Comparison of ENCODE assay signal across 9 cellular contexts in genomic region chr1:46547481-46548383, GRCh38. TPM values are rescaled to one million over a fixed set of nuclear protein-coding genes. Genes with fewer than 3 reads are reported as not detected.
DNase-seq lines count a peak whose midpoint lies in the region; ATAC-seq, FAIRE-seq and TF ChIP-seq lines count a peak whose summit lies in the region.
"Had no signal": no experiment of that assay in that cellular context is flagged by ENCODE, and none has a peak within 500 bp of the region (broad histone marks: within the 10 kb centered on the region; RNA-seq: fewer than 3 reads in every experiment).

No MANE protein-coding gene starts in this region.

- no peak overlapping the region for H3K4me3 ChIP-seq in CD8-positive, alpha-beta T cell (ENCODE audit: low read depth, low read length)
- peak overlapping the region in 1 of 4 donors; percentile 32 for H3K4me3 ChIP-seq in esophagus squamous epithelium

- DNase-seq in CD8-positive, alpha-beta T cell, result no peak
- DNase-seq in H54 (ENCODE audit: insufficient read length, low spot score) (no peak), SHP77 treated with DMSO at 0.1 percent for 48 hours (lab: John Stamatoyannopoulos, UW) (peak; percentile 14), esophagus squamous epithelium (lab: John Stamatoyannopoulos, UW) (no peak), progenitor cell of endocrine pancreas (ENCODE audit: low spot score, unreplicated experiment) (no peak)
- DNase-seq in activated effector memory CD4-positive, alpha-beta T cell treated with anti-CD3 and anti-CD28 coated beads, Interleukin-2, amount 50 U/mL, for 16 hours, result no peak

- ATAC-seq in CD8-positive, alpha-beta T cell, result no peak
- no peak for ATAC-seq in GM18517 (IDR thresholded peaks at IDR 0.05; ENCODE audit: unreplicated experiment)
- no peak for ATAC-seq in GM21723 (IDR thresholded peaks at IDR 0.05; ENCODE audit: unreplicated experiment)

- TF ChIP-seq CTCF in CD8-positive, alpha-beta T cell (IDR thresholded peaks at IDR 0.05), result peak; percentile 33
- peak in 4 of 6 experiments; percentile 28 to 54 (median 38) for TF ChIP-seq CTCF in esophagus squamous epithelium (IDR thresholded peaks at IDR 0.05)
- peak; percentile 45 for TF ChIP-seq CTCF in progenitor cell of endocrine pancreas (IDR thresholded peaks at IDR 0.05; ENCODE audit: unreplicated experiment)

- no peak overlapping the region for H3K27ac Mint-ChIP-seq in CD8-positive, alpha-beta T cell
- H3K27ac Mint-ChIP-seq in progenitor cell of endocrine pancreas, result no peak overlapping the region

- peak; percentile 80 for FAIRE-seq in H54 (lab: Jason Lieb, UNC)

- 36 to 83% methylated on average over 5 to 7 of the region's 22 CpGs for WGBS in esophagus squamous epithelium, 2 donors

- no peak overlapping the region for H3K27ac ChIP-seq in CD8-positive, alpha-beta T cell (ENCODE audit: low read depth, low read length)
- no peak overlapping the region for H3K27ac ChIP-seq in esophagus squamous epithelium

- H3K27me3 Mint-ChIP-seq in CD8-positive, alpha-beta T cell (ENCODE audit: low read depth), result peaks cover 41% of the 10 kb centered on the region
- peaks cover 74% of the 10 kb centered on the region for H3K27me3 Mint-ChIP-seq in progenitor cell of endocrine pancreas

- no peaks in the 10 kb centered on the region for H3K36me3 Mint-ChIP-seq in CD8-positive, alpha-beta T cell
- H3K36me3 Mint-ChIP-seq in progenitor cell of endocrine pancreas (ENCODE audit: insufficient read depth), result no peaks in the 10 kb centered on the region

- H3K4me1 ChIP-seq in CD8-positive, alpha-beta T cell (ENCODE audit: insufficient read depth, low read length), result peaks cover 13% of the 10 kb centered on the region
- peaks cover 0 to 25% (median 4%) of the 10 kb centered on the region in 3 donors for H3K4me1 ChIP-seq in esophagus squamous epithelium

- intact Hi-C loops in CD8-positive, alpha-beta T cell (cut with DNase I, micrococcal nuclease), result loop anchor here in 1 of 2 experiments (5.0 kb wide), 1 partner anchor 100 kb away; no protein-coding TSS in a partner anchor
- intact Hi-C loops in esophagus squamous epithelium (cut with DNase I), result no loop called here

- no peak overlapping the region for H3K4me3 Mint-ChIP-seq in CD8-positive, alpha-beta T cell
- H3K4me3 Mint-ChIP-seq in progenitor cell of endocrine pancreas (ENCODE audit: low read depth), result no peak overlapping the region

- H3K9me3 Mint-ChIP-seq in CD8-positive, alpha-beta T cell, result no peaks in the 10 kb centered on the region
- H3K9me3 Mint-ChIP-seq in progenitor cell of endocrine pancreas (ENCODE audit: low read depth), result no peaks in the 10 kb centered on the region

- POLR2A ChIA-PET in CD8-positive, alpha-beta T cell (lab: Charles Lee), result interaction anchor here (0.6 to 1.0 kb wide), 2 partner anchors 15 to 426 kb away, joined by 3 read pairs; no protein-coding TSS in a partner anchor

- CTCF ChIA-PET in CD8-positive, alpha-beta T cell (lab: Charles Lee), result interaction anchor here (1.2 to 2.7 kb wide), 9 partner anchors 10 to 178 kb away, joined by 3 to 17 read pairs (median 4); a partner anchor contains a TSS

- H3K36me3 ChIP-seq in CD8-positive, alpha-beta T cell (ENCODE audit: insufficient read depth, low read length), result no peaks in the 10 kb centered on the region
- no peaks in the 10 kb centered on the region for H3K36me3 ChIP-seq in esophagus squamous epithelium

- no peak for TF ChIP-seq POLR2A in H54 (IDR thresholded peaks at IDR 0.05; ENCODE audit: low read depth, low read length)
- TF ChIP-seq POLR2A in esophagus squamous epithelium (IDR thresholded peaks at IDR 0.05), result no peak

- H3K4me1 Mint-ChIP-seq in CD8-positive, alpha-beta T cell (ENCODE audit: low read depth), result peaks cover 15% of the 10 kb centered on the region
- peaks cover 2% of the 10 kb centered on the region for H3K4me1 Mint-ChIP-seq in progenitor cell of endocrine pancreas (ENCODE audit: low read depth)

- H3K9me3 ChIP-seq in CD8-positive, alpha-beta T cell (ENCODE audit: low read length), result no peaks in the 10 kb centered on the region
- H3K9me3 ChIP-seq in esophagus squamous epithelium, result no peaks in the 10 kb centered on the region

- H3K27me3 ChIP-seq in CD8-positive, alpha-beta T cell (ENCODE audit: insufficient read depth, low read length), result peaks cover 9% of the 10 kb centered on the region
- H3K27me3 ChIP-seq in esophagus squamous epithelium, result peaks cover 7 to 78% (median 8%) of the 10 kb centered on the region in 4 donors

RNA-seq across cellular contexts. Expression of gene KNCN, which starts 3.7 kb away (rescaled TPM):
- not detected for total RNA-seq in CD8-positive, alpha-beta T cell
- not detected for total RNA-seq in esophagus squamous epithelium
- not detected in 2 replicates for total RNA-seq in progenitor cell of endocrine pancreas

RNA-seq across cellular contexts. Expression of gene MKNK1, which starts 56.3 kb away (rescaled TPM):
- total RNA-seq in CD8-positive, alpha-beta T cell, result 10 to 100 TPM; 30.3 to 30.6 TPM
- 10 to 100 TPM; 18.2 to 33.7 (median 33.6) TPM for total RNA-seq in esophagus squamous epithelium
- total RNA-seq in progenitor cell of endocrine pancreas, result 29.3 and 31.9 TPM in 2 replicates

RNA-seq across cellular contexts. Expression of gene DMBX1, which starts 58.1 kb away (rescaled TPM):
- not detected for total RNA-seq in CD8-positive, alpha-beta T cell
- total RNA-seq in esophagus squamous epithelium (not detected), progenitor cell of endocrine pancreas (not detected in 2 replicates)
- total RNA-seq: mononuclear cell had no signal
